ENCODE assay signal across 1 cellular context in genomic region chr2:102070058-102070642, GRCh38.
A peak's percentile ranks its signal among the peaks of the same experiment; 100 is the strongest.
TF ChIP-seq lines count a peak whose summit lies in the region.

No MANE protein-coding gene starts in this region.

TF ChIP-seq in K562, 482 proteins besides CTCF, POLR2A, EP300 and RAD21 (continued from another document and continues in another):
- TF ChIP-seq POU5F1 (IDR thresholded peaks at IDR 0.05; ENCODE audit: borderline replicate concordance, low read depth, low read length, partially characterized antibody) (no peak), ZFX (CRISPR knock-in tag; IDR thresholded peaks at IDR 0.05) (peak; percentile 74), CXXC5 (CRISPR knock-in tag; IDR thresholded peaks at IDR 0.05) (peak; percentile 26; the same call in 1 of the 2 replicates), E2F5 (CRISPR knock-in tag; IDR thresholded peaks at IDR 0.05) (no peak), PHF21A (IDR thresholded peaks at IDR 0.05; ENCODE audit: borderline replicate concordance, low read depth) (peak; percentile 82; the same call in 1 of the 2 replicates), ZNF507 (tag; conservative IDR thresholded peaks at IDR 0.05) (no peak), CEBPG (CRISPR knock-in tag; IDR thresholded peaks at IDR 0.05) (no peak), CEBPG (tag; conservative IDR thresholded peaks at IDR 0.05 in 1 of 2, IDR thresholded peaks at IDR 0.05 in 1 of 2) (no peak), GMEB1 (CRISPR knock-in tag; IDR thresholded peaks at IDR 0.05) (no peak), ZFP91 (CRISPR knock-in tag; IDR thresholded peaks at IDR 0.05) (no peak), RAD51 (IDR thresholded peaks at IDR 0.05; ENCODE audit: borderline replicate concordance, low read depth) (no peak), MAZ (CRISPR knock-in tag; conservative IDR thresholded peaks at IDR 0.05 in 1 of 2, IDR thresholded peaks at IDR 0.05 in 1 of 2) (no peak), PPARD (CRISPR knock-in tag; IDR thresholded peaks at IDR 0.05) (no peak), CREM (IDR thresholded peaks at IDR 0.05; ENCODE audit: low read depth) (0 out of 2 replicates have a peak, but pooled peaks have one; percentile 10), MTF1 (CRISPR knock-in tag; IDR thresholded peaks at IDR 0.05; ENCODE audit: borderline replicate concordance) (no peak), MCM2 (IDR thresholded peaks at IDR 0.05; ENCODE audit: low read depth) (no peak), MTA1 (IDR thresholded peaks at IDR 0.05; ENCODE audit: borderline replicate concordance) (0 out of 2 replicates have a peak, but pooled peaks have one; percentile 37), PTTG1 (tag; IDR thresholded peaks at IDR 0.05; ENCODE audit: low read depth) (no peak), EGR1 (conservative IDR thresholded peaks at IDR 0.05) (no peak), RBM22 (IDR thresholded peaks at IDR 0.05; ENCODE audit: low read depth, low read length, poor library complexity, severe bottlenecking) (no peak), ATF7 (IDR thresholded peaks at IDR 0.05) (peak; percentile 47), ZNF24 (IDR thresholded peaks at IDR 0.05) (peak; percentile 75), STAT5A (IDR thresholded peaks at IDR 0.05; ENCODE audit: borderline replicate concordance, low read length) (no peak), MED1 (CRISPR knock-in tag; IDR thresholded peaks at IDR 0.05; ENCODE audit: borderline replicate concordance) (no peak), NCOA6 (IDR thresholded peaks at IDR 0.05) (no peak), BACH1 (tag; IDR thresholded peaks at IDR 0.05) (peak; percentile 33; the same call in 1 of the 2 replicates), TAF15 (IDR thresholded peaks at IDR 0.05; ENCODE audit: low read depth, low read length) (no peak), ARID3B (CRISPR knock-in tag; IDR thresholded peaks at IDR 0.05; ENCODE audit: borderline replicate concordance) (no peak), FOXM1 (IDR thresholded peaks at IDR 0.05; ENCODE audit: low read depth) (peak; percentile 29; the same call in 1 of the 2 replicates), FOXM1 (CRISPR knock-in tag; IDR thresholded peaks at IDR 0.05; ENCODE audit: low read depth) (no peak), NCOR1 (IDR thresholded peaks at IDR 0.05) (peak; percentile 24), RFX1 (IDR thresholded peaks at IDR 0.05) (no peak), KDM1A (IDR thresholded peaks at IDR 0.05) (peak; percentile 26 to 46; a peak in 3 of 4 replicates), CC2D1A (IDR thresholded peaks at IDR 0.05) (0 out of 2 replicates have a peak, but pooled peaks have one; percentile 29), TAL1 (IDR thresholded peaks at IDR 0.05) (no peak; the same call in 1 of the 2 replicates), NRF1 (conservative IDR thresholded peaks at IDR 0.05 in 1 of 2, IDR thresholded peaks at IDR 0.05 in 1 of 2) (no peak), FOXJ2 (tag; IDR thresholded peaks at IDR 0.05) (peak; percentile 80), MECOM (CRISPR knock-in tag; IDR thresholded peaks at IDR 0.05) (no peak), CREBBP (IDR thresholded peaks at IDR 0.05; ENCODE audit: low read depth, low read length) (no peak), NONO (IDR thresholded peaks at IDR 0.05; ENCODE audit: low read depth in 2 of 2, low read length in 1 of 2) (no peak), BHLHE40 (IDR thresholded peaks at IDR 0.05; ENCODE audit: low read length) (peak; percentile 14; the same call in 1 of the 2 replicates), ZNF79 (CRISPR knock-in tag; IDR thresholded peaks at IDR 0.05; ENCODE audit: low read depth) (no peak), NR1H2 (CRISPR knock-in tag; IDR thresholded peaks at IDR 0.05) (no peak), BCOR (IDR thresholded peaks at IDR 0.05) (no peak), KLF1 (tag; IDR thresholded peaks at IDR 0.05) (no peak), E2F6 (IDR thresholded peaks at IDR 0.05; ENCODE audit: borderline replicate concordance in 1 of 2, extremely low read depth in 1 of 2, insufficient read depth in 1 of 2, insufficient read length in 1 of 2, low read depth in 1 of 2, low read length in 1 of 2, poor library complexity in 1 of 2, severe bottlenecking in 1 of 2) (no peak), PHF8 (IDR thresholded peaks at IDR 0.05; ENCODE audit: borderline replicate concordance, low read length) (peak; percentile 39; the same call in 1 of the 2 replicates), TAF7 (tag; IDR thresholded peaks at IDR 0.05) (peak; percentile 27; the same call in 1 of the 2 replicates), COPS2 (conservative IDR thresholded peaks at IDR 0.05) (no peak), NFIC (IDR thresholded peaks at IDR 0.05) (peak; percentile 75), ZNF76 (CRISPR knock-in tag; IDR thresholded peaks at IDR 0.05; ENCODE audit: borderline replicate concordance) (no peak)
- TF ChIP-seq, protein P1, sequence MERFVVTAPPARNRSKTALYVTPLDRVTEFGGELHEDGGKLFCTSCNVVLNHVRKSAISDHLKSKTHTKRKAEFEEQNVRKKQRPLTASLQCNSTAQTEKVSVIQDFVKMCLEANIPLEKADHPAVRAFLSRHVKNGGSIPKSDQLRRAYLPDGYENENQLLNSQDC (CRISPR knock-in tag; IDR thresholded peaks at IDR 0.05): no peak
- TF ChIP-seq, protein P2, sequence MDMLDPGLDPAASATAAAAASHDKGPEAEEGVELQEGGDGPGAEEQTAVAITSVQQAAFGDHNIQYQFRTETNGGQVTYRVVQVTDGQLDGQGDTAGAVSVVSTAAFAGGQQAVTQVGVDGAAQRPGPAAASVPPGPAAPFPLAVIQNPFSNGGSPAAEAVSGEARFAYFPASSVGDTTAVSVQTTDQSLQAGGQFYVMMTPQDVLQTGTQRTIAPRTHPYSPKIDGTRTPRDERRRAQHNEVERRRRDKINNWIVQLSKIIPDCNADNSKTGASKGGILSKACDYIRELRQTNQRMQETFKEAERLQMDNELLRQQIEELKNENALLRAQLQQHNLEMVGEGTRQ (CRISPR knock-in tag; IDR thresholded peaks at IDR 0.05): no peak
- TF ChIP-seq, protein P3, sequence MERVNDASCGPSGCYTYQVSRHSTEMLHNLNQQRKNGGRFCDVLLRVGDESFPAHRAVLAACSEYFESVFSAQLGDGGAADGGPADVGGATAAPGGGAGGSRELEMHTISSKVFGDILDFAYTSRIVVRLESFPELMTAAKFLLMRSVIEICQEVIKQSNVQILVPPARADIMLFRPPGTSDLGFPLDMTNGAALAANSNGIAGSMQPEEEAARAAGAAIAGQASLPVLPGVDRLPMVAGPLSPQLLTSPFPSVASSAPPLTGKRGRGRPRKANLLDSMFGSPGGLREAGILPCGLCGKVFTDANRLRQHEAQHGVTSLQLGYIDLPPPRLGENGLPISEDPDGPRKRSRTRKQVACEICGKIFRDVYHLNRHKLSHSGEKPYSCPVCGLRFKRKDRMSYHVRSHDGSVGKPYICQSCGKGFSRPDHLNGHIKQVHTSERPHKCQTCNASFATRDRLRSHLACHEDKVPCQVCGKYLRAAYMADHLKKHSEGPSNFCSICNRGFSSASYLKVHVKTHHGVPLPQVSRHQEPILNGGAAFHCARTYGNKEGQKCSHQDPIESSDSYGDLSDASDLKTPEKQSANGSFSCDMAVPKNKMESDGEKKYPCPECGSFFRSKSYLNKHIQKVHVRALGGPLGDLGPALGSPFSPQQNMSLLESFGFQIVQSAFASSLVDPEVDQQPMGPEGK (CRISPR knock-in tag; IDR thresholded peaks at IDR 0.05; ENCODE audit: borderline replicate concordance): no peak
- TF ChIP-seq, protein P4, sequence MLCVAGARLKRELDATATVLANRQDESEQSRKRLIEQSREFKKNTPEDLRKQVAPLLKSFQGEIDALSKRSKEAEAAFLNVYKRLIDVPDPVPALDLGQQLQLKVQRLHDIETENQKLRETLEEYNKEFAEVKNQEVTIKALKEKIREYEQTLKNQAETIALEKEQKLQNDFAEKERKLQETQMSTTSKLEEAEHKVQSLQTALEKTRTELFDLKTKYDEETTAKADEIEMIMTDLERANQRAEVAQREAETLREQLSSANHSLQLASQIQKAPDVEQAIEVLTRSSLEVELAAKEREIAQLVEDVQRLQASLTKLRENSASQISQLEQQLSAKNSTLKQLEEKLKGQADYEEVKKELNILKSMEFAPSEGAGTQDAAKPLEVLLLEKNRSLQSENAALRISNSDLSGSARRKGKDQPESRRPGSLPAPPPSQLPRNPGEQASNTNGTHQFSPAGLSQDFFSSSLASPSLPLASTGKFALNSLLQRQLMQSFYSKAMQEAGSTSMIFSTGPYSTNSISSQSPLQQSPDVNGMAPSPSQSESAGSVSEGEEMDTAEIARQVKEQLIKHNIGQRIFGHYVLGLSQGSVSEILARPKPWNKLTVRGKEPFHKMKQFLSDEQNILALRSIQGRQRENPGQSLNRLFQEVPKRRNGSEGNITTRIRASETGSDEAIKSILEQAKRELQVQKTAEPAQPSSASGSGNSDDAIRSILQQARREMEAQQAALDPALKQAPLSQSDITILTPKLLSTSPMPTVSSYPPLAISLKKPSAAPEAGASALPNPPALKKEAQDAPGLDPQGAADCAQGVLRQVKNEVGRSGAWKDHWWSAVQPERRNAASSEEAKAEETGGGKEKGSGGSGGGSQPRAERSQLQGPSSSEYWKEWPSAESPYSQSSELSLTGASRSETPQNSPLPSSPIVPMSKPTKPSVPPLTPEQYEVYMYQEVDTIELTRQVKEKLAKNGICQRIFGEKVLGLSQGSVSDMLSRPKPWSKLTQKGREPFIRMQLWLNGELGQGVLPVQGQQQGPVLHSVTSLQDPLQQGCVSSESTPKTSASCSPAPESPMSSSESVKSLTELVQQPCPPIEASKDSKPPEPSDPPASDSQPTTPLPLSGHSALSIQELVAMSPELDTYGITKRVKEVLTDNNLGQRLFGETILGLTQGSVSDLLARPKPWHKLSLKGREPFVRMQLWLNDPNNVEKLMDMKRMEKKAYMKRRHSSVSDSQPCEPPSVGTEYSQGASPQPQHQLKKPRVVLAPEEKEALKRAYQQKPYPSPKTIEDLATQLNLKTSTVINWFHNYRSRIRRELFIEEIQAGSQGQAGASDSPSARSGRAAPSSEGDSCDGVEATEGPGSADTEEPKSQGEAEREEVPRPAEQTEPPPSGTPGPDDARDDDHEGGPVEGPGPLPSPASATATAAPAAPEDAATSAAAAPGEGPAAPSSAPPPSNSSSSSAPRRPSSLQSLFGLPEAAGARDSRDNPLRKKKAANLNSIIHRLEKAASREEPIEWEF (CRISPR knock-in tag; IDR thresholded peaks at IDR 0.05): no peak
